14 cellular contexts compared by ENCODE assay signal in genomic region chr3:185716436-185717090, GRCh38.
DNase-seq lines count a peak whose midpoint lies in the region; ATAC-seq, FAIRE-seq and TF ChIP-seq lines count a peak whose summit lies in the region.
"Had no signal": no experiment of that assay in that cellular context is flagged by ENCODE, and none has a peak within 500 bp of the region (broad histone marks: within the 10 kb centered on the region; RNA-seq: fewer than 3 reads in every experiment).

No MANE protein-coding gene starts in this region.

- H3K9me3 ChIP-seq in A549 (no peaks in the 10 kb centered on the region), mesenchymal stem cell (ENCODE audit: control insufficient read depth, low read length) (no peaks in the 10 kb centered on the region), Peyer's patch (no peaks in the 10 kb centered on the region)
- H3K9me3 ChIP-seq: MG63, upper lobe of left lung had no signal

- H3K4me1 ChIP-seq in A549 (peaks cover 23% of the 10 kb centered on the region; the same call in 2 of the 3 replicates), mesenchymal stem cell (ENCODE audit: control insufficient read depth, insufficient read depth, low read depth, low read length) (peaks cover 21% of the 10 kb centered on the region), Peyer's patch (peaks cover 0 to 37% (median 0%) of the 10 kb centered on the region in 4 donors)

- H2BK5ac ChIP-seq in mesenchymal stem cell (ENCODE audit: low read depth, low read length, poor library complexity, severe bottlenecking): no peak overlapping the region

- peak overlapping the region in 1 of 2 experiments; percentile 5 for H3K14ac ChIP-seq in mesenchymal stem cell (ENCODE audit: low read length in 2 of 2)

- TF ChIP-seq POLR2A in A549 (IDR thresholded peaks at IDR 0.05; ENCODE audit: low read length) (no peak), Peyer's patch (IDR thresholded peaks at IDR 0.05) (no peak)

- peak overlapping the region in 1 of 2 experiments; percentile 49 for H3K4ac ChIP-seq in mesenchymal stem cell (ENCODE audit: low read depth in 1 of 2, low read length in 2 of 2)

- H2BK120ac ChIP-seq in mesenchymal stem cell (ENCODE audit: low read depth, low read length): no peak overlapping the region

- CTCF ChIA-PET in A549 (lab: Yijun Ruan, JAX): interaction anchor here (0.7 to 2.2 kb wide), 4 partner anchors 11 to 56 kb away, joined by 3 to 7 read pairs (median 4); no protein-coding TSS in a partner anchor

- no peak for TF ChIP-seq CTCF in A549 (IDR thresholded peaks at IDR 0.05)
- TF ChIP-seq CTCF in Peyer's patch (IDR thresholded peaks at IDR 0.05): no peak

- TF ChIP-seq RAD21 in A549 (conservative IDR thresholded peaks at IDR 0.05 in 1 of 2, IDR thresholded peaks at IDR 0.05 in 1 of 2): no peak

- H3K27me3 ChIP-seq in mesenchymal stem cell (ENCODE audit: control insufficient read depth in 1 of 2, insufficient read depth in 1 of 2, low read length in 2 of 2) (no peaks in the 10 kb centered on the region), Peyer's patch (no peaks in the 10 kb centered on the region)
- H3K27me3 ChIP-seq: MG63, upper lobe of left lung had no signal

- H3K4me3 ChIP-seq in A549 (no peak overlapping the region), mesenchymal stem cell (ENCODE audit: insufficient read depth in 1 of 2, low read depth in 1 of 2, low read length in 2 of 2) (no peak overlapping the region), Peyer's patch (no peak overlapping the region)
- H3K4me3 ChIP-seq: MG63, upper lobe of left lung had no signal

- no peak overlapping the region for H2AFZ ChIP-seq in mesenchymal stem cell (ENCODE audit: low read depth, low read length)

- H3K4me2 ChIP-seq in A549 (no peak overlapping the region), mesenchymal stem cell (ENCODE audit: low read length, poor library complexity, severe bottlenecking) (no peak overlapping the region)

- POLR2A ChIA-PET in A549 (lab: Yijun Ruan, JAX): no interaction called here

- H3K79me1 ChIP-seq in mesenchymal stem cell (replicated peaks; ENCODE audit: low read length, poor library complexity, severe bottlenecking): peaks cover 6% of the 10 kb centered on the region

- H3K36me3 ChIP-seq in mesenchymal stem cell (ENCODE audit: control insufficient read depth in 1 of 2, insufficient read depth in 2 of 2, low read depth in 1 of 2, low read length in 2 of 2) (peaks cover 0 to 4% of the 10 kb centered on the region in 2 experiments), Peyer's patch (no peaks in the 10 kb centered on the region)
- H3K36me3 ChIP-seq: upper lobe of left lung had no signal

- WGBS in A549 (ENCODE audit: missing lambda C conversion rate): 79% methylated on average over 8 of the region's 8 CpGs
- 65% methylated on average over 8 of the region's 8 CpGs for WGBS in mesenchymal stem cell

- H3K27ac ChIP-seq in A549 (peak overlapping the region; percentile 52 to 78; a peak in 5 of 6 replicates), mesenchymal stem cell (ENCODE audit: low read length, poor library complexity, severe bottlenecking) (peak overlapping the region; percentile 64), Peyer's patch (peak overlapping the region in 1 of 4 donors; percentile 28)

- no peak for TF ChIP-seq EP300 in A549 (IDR thresholded peaks at IDR 0.05)

- H3K23ac ChIP-seq in mesenchymal stem cell (ENCODE audit: low read length in 2 of 2): no peak overlapping the region

- H2BK12ac ChIP-seq in mesenchymal stem cell (ENCODE audit: low read length in 2 of 2): peak overlapping the region; percentile 7 to 23

- H4K91ac ChIP-seq in mesenchymal stem cell (ENCODE audit: low read length): peak overlapping the region; percentile 15

- peak overlapping the region; percentile 13 to 79 for H3K18ac ChIP-seq in mesenchymal stem cell (ENCODE audit: low read depth in 1 of 2, low read length in 2 of 2)

- ATAC-seq in A549: peak in 1 of 2 experiments; percentile 38; a peak in 3 of 6 replicates
- ATAC-seq in GM21381 (IDR thresholded peaks at IDR 0.05; ENCODE audit: unreplicated experiment): no peak

- no peak overlapping the region for H2AK5ac ChIP-seq in mesenchymal stem cell (ENCODE audit: low read length, severe bottlenecking)

- H4K8ac ChIP-seq in mesenchymal stem cell (ENCODE audit: low read length): peak overlapping the region; percentile 62

- peak overlapping the region; percentile 82 for H2BK15ac ChIP-seq in mesenchymal stem cell (ENCODE audit: low read depth, poor library complexity, severe bottlenecking)

- DNase-seq in A549 (ENCODE audit: low read depth in 1 of 2, low spot score in 1 of 2): no peak
- DNase-seq in NCI-H510A treated with DMSO at 0.1 percent for 48 hours (lab: John Stamatoyannopoulos, UW): peak; percentile 26
- peak; percentile 84 to 87 for DNase-seq in dermis microvascular lymphatic vessel endothelial cell (ENCODE audit: low read depth in 2 of 2)
- DNase-seq in mesenchymal stem cell: no peak
- DNase-seq in NCI-H345 (lab: John Stamatoyannopoulos, UW): no peak
- DNase-seq in NCI-H524 treated with DMSO at 0.1 percent for 48 hours (lab: John Stamatoyannopoulos, UW): no peak
- DNase-seq in Peyer's patch: no peak
- DNase-seq: activated CD8-positive, alpha-beta memory T cell treated with anti-CD3 and anti-CD28 coated beads for 24 hours; activated naive CD4-positive, alpha-beta T cell treated with Interleukin-2 at 50 U/mL for 16 hours; DMS79; upper lobe of left lung had no signal

- peak overlapping the region; percentile 71 for H3K9ac ChIP-seq in mesenchymal stem cell (ENCODE audit: low read length)

- FAIRE-seq in A549 (lab: Jason Lieb, UNC): no peak
- FAIRE-seq: islet of Langerhans had no signal

TF ChIP-seq in A549, 52 proteins besides CTCF, POLR2A, EP300 and RAD21 (continues in another document):
- no peak for TF ChIP-seq HMGXB4 (CRISPR knock-in tag; IDR thresholded peaks at IDR 0.05; ENCODE audit: borderline replicate concordance)
- no peak for TF ChIP-seq EHF (CRISPR knock-in tag; IDR thresholded peaks at IDR 0.05)
- no peak for TF ChIP-seq CEBPB (IDR thresholded peaks at IDR 0.05)
- TF ChIP-seq TP53 (CRISPR knock-in tag; IDR thresholded peaks at IDR 0.05): no peak
- no peak for TF ChIP-seq ZFP36 (IDR thresholded peaks at IDR 0.05; ENCODE audit: borderline replicate concordance, partially characterized antibody)
- TF ChIP-seq CHD4 (IDR thresholded peaks at IDR 0.05; ENCODE audit: borderline replicate concordance): no peak
- TF ChIP-seq REST (IDR thresholded peaks at IDR 0.05): no peak
- TF ChIP-seq EHMT2 (IDR thresholded peaks at IDR 0.05; ENCODE audit: low read depth): no peak
- TF ChIP-seq KDM5A (IDR thresholded peaks at IDR 0.05): no peak
- no peak for TF ChIP-seq ELK1 (IDR thresholded peaks at IDR 0.05; ENCODE audit: low read depth, low read length)
- no peak for TF ChIP-seq SMC3 (IDR thresholded peaks at IDR 0.05)
- TF ChIP-seq MAFK (IDR thresholded peaks at IDR 0.05; ENCODE audit: partially characterized antibody): no peak
- no peak for TF ChIP-seq CBX8 (IDR thresholded peaks at IDR 0.05)
- no peak for TF ChIP-seq MAZ (IDR thresholded peaks at IDR 0.05; ENCODE audit: borderline replicate concordance, low read depth, low read length)

Comparison
In these comparisons a context has a peak if more than half of its experiments do, and no peak if none do; other contexts are left out.
1. DNase-seq: peak in NCI-H510A treated with DMSO at 0.1 percent for 48 hours (single experiment) and dermis microvascular lymphatic vessel endothelial cell (2 of 2); none in A549 (0 of 2), mesenchymal stem cell (single experiment), NCI-H345 (single experiment), NCI-H524 treated with DMSO at 0.1 percent for 48 hours (single experiment) and Peyer's patch (0 of 3).